In genomic region chr12:124236651-124237050, GRCh38 we compare ENCODE assay signal across 13 cellular contexts.
DNase-seq lines count a peak whose midpoint lies in the region; ATAC-seq and TF ChIP-seq lines count a peak whose summit lies in the region.
"Had no signal": no experiment of that assay in that cellular context is flagged by ENCODE, and none has a peak within 500 bp of the region (broad histone marks: within the 10 kb centered on the region; RNA-seq: fewer than 3 reads in every experiment).

No MANE protein-coding gene starts in this region.

- H3K4me1 Mint-ChIP-seq in stimulated activated naive B cell treated with anti-CD40 and anti-IgM and Interleukin-4, amounts not matched to agents 10 μg/mL and 1 μg/mL and 100 μg/mL, for 72 hours = no peaks in the 10 kb centered on the region

- peaks cover 9 to 25% of the 10 kb centered on the region in 2 donors for H3K27me3 Mint-ChIP-seq in stimulated activated naive B cell treated with anti-CD40 and anti-IgM and Interleukin-4, amounts not matched to agents 10 μg/mL and 1 μg/mL and 100 μg/mL, for 72 hours

- no peak for TF ChIP-seq CTCF in fibroblast of pulmonary artery (IDR thresholded peaks at IDR 0.05; ENCODE audit: low read length, missing control alignments)
- TF ChIP-seq CTCF in retinal pigment epithelial cell (conservative IDR thresholded peaks at IDR 0.05; ENCODE audit: low read depth, low read length) = no peak
- no peak for TF ChIP-seq CTCF in GM10266 (IDR thresholded peaks at IDR 0.05; ENCODE audit: control insufficient read depth, insufficient read depth, low read depth, missing control alignments)

- H3K36me3 Mint-ChIP-seq in stimulated activated naive B cell treated with anti-CD40 and anti-IgM and Interleukin-4, amounts not matched to agents 10 μg/mL and 1 μg/mL and 100 μg/mL, for 72 hours = no peaks in the 10 kb centered on the region

- H3K27ac Mint-ChIP-seq in stimulated activated naive B cell treated with anti-CD40 and anti-IgM and Interleukin-4, amounts not matched to agents 10 μg/mL and 1 μg/mL and 100 μg/mL, for 72 hours = no peak overlapping the region

- no peak overlapping the region for H3K4me3 ChIP-seq in fibroblast of pulmonary artery (replicated peaks; ENCODE audit: low read depth, low read length)
- no peak overlapping the region for H3K4me3 ChIP-seq in retinal pigment epithelial cell (ENCODE audit: low read length)
- H3K4me3 ChIP-seq: right atrium auricular region had no signal

- peaks cover 6% of the 10 kb centered on the region in 2 donors for H3K9me3 Mint-ChIP-seq in stimulated activated naive B cell treated with anti-CD40 and anti-IgM and Interleukin-4, amounts not matched to agents 10 μg/mL and 1 μg/mL and 100 μg/mL, for 72 hours

- no peak for ATAC-seq in stimulated activated naive B cell treated with anti-CD40 and anti-IgM and Interleukin-4, amounts not matched to agents 10 μg/mL and 1 μg/mL and 100 μg/mL, for 72 hours (replicated peaks)

- peak; percentile 87 for DNase-seq in GM04503 (ENCODE audit: low read depth)
- peak; percentile 81 to 94 for DNase-seq in SW 1271 (lab: John Stamatoyannopoulos, UW)
- peak; percentile 78 for DNase-seq in fibroblast of pulmonary artery (ENCODE audit: low read depth)
- peak; percentile 85 for DNase-seq in retinal pigment epithelial cell (ENCODE audit: low read depth)
- DNase-seq in stimulated activated naive B cell treated with anti-CD40 and anti-IgM and Interleukin-4, amounts not matched to agents 10 μg/mL and 1 μg/mL and 100 μg/mL, for 72 hours = no peak
- no peak for DNase-seq in NCI-H1092 (lab: John Stamatoyannopoulos, UW)
- DNase-seq in NK-92 treated with Interleukin-12 subunit alpha and Interleukin-12 subunit beta, amount 100 ng/mL, for 24 hours (lab: John Stamatoyannopoulos, UW) = no peak
- DNase-seq in GM10266 (ENCODE audit: extremely low spot score) = no peak
- DNase-seq: activated CD4-positive, CD25-positive, alpha-beta regulatory T cell; anterior cingulate cortex; MV-4-11; NCI-H510A treated with DMSO at 0.1 percent for 48 hours had no signal

- H3K4me3 Mint-ChIP-seq in stimulated activated naive B cell treated with anti-CD40 and anti-IgM and Interleukin-4, amounts not matched to agents 10 μg/mL and 1 μg/mL and 100 μg/mL, for 72 hours = no peak overlapping the region

Comparison
In these comparisons a context has a peak if more than half of its experiments do, and no peak if none do; other contexts are left out.
1. DNase-seq: peak in GM04503 (single experiment), SW 1271 (2 of 2), fibroblast of pulmonary artery (single experiment) and retinal pigment epithelial cell (single experiment); none in stimulated activated naive B cell treated with anti-CD40 and anti-IgM and Interleukin-4, amounts not matched to agents 10 μg/mL and 1 μg/mL and 100 μg/mL, for 72 hours (single experiment), NCI-H1092 (single experiment), NK-92 treated with Interleukin-12 subunit alpha and Interleukin-12 subunit beta, amount 100 ng/mL, for 24 hours (single experiment) and GM10266 (single experiment).